In the genomic region with DNA sequence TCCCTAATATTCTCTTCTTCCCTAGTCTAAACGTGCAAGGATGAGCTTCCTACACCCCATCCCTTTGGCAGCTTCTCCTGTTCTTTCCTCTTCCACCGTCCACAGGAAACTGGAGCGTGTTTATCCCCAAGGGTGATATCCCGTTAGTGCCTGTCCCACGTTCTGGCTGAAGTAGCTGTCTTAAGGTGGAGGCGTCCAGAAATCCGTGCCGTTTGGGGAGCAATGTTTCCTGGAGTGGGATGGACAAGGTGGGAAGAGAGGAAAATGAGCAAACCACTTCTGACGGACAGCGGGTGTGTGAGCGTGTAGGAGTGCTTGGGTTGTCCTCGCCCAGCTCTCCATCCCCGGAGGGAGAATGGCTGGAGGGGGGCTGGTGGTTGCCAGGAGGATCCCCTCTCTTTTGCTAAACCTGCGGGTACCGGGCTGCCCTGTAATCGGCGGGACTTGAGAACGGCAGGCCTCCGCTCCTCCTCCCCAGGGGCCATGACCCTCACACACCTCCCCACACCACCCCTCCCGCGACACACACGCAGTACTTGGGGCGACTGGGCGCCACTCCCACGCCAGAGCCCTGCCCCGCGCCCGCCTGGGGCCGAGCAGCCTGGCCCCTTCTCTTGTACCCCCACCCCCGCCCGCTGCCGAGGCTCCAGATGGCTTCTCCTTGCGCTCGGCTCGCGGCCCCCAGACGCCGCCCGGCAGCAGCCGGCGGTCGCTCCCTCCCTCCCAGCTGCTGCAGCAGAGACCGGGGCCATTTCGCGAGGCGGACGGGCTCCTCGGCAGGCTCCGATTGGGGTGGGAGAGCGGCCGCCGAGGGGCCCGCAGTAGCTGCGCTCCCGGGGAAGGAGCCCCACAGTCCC, we compare ENCODE assay signal across 8 cellular contexts. TPM values are rescaled to one million over a fixed set of nuclear protein-coding genes. Genes with fewer than 3 reads are reported as not detected.
DNase-seq lines count a peak whose midpoint lies in the region; ATAC-seq, FAIRE-seq and TF ChIP-seq lines count a peak whose summit lies in the region.

No MANE protein-coding gene starts in this region.

- H3K4me1 ChIP-seq in ES-I3 (ENCODE audit: insufficient read depth, low read length) (0 out of 2 replicates have a peak, but pooled peaks cover 4% of the 10 kb centered on the region), astrocyte (ENCODE audit: insufficient read depth, low read length) (peaks cover 9% of the 10 kb centered on the region)

- peak overlapping the region; percentile 92 for H3K4me3 Mint-ChIP-seq in astrocyte (ENCODE audit: unreplicated experiment)
- H3K4me3 Mint-ChIP-seq in stimulated activated effector memory CD8-positive, alpha-beta T cell treated with anti-CD3 and anti-CD28 coated beads, Interleukin-12 subunit alpha, Interleukin-12 subunit beta, amount 100 ng/mL, for 72 hours = peak overlapping the region; percentile 96

- no peak for FAIRE-seq in astrocyte (lab: Jason Lieb, UNC)

- H3K4me3 ChIP-seq in astrocyte (ENCODE audit: insufficient read depth, low read depth, low read length) = peak overlapping the region; percentile 90
- H3K4me3 ChIP-seq in kidney epithelial cell (ENCODE audit: low read depth, low read length) = peak overlapping the region; percentile 43

- H2AFZ ChIP-seq in astrocyte (ENCODE audit: low read depth, low read length) = peak overlapping the region; percentile 97

- CTCF ChIA-PET in HEK293T (lab: Yijun Ruan, JAX) = interaction anchor here (1.0 to 1.4 kb wide), 3 partner anchors 16 to 152 kb away, joined by 3 to 5 read pairs (median 3); a partner anchor contains a TSS

- peaks cover 15% of the 10 kb centered on the region for H3K9me3 Mint-ChIP-seq in astrocyte (ENCODE audit: unreplicated experiment)
- peaks cover 11% of the 10 kb centered on the region for H3K9me3 Mint-ChIP-seq in stimulated activated effector memory CD8-positive, alpha-beta T cell treated with anti-CD3 and anti-CD28 coated beads, Interleukin-12 subunit alpha, Interleukin-12 subunit beta, amount 100 ng/mL, for 72 hours

- H3K4me2 ChIP-seq in astrocyte (ENCODE audit: low read length) = peak overlapping the region; percentile 99

- ATAC-seq in stimulated activated effector memory CD8-positive, alpha-beta T cell treated with anti-CD3 and anti-CD28 coated beads, Interleukin-12 subunit alpha, Interleukin-12 subunit beta, amount 100 ng/mL, for 72 hours = peak; percentile 69

- H3K36me3 ChIP-seq in ES-I3 (ENCODE audit: insufficient read depth, low read length) = no peaks in the 10 kb centered on the region
- H3K36me3 ChIP-seq in astrocyte (ENCODE audit: insufficient read depth, low read length) = no peaks in the 10 kb centered on the region
- no peaks in the 10 kb centered on the region for H3K36me3 ChIP-seq in kidney epithelial cell (ENCODE audit: control insufficient read depth, insufficient read depth, low read length)

- peaks cover 1% of the 10 kb centered on the region for H3K4me1 Mint-ChIP-seq in astrocyte (ENCODE audit: low read depth, unreplicated experiment)
- peaks cover 60% of the 10 kb centered on the region for H3K4me1 Mint-ChIP-seq in stimulated activated effector memory CD8-positive, alpha-beta T cell treated with anti-CD3 and anti-CD28 coated beads, Interleukin-12 subunit alpha, Interleukin-12 subunit beta, amount 100 ng/mL, for 72 hours

- POLR2A ChIA-PET in HEK293T (lab: Yijun Ruan, JAX) = interaction anchor here (1.9 kb wide), 1 partner anchor 111 kb away, joined by 6 read pairs; a partner anchor contains a TSS

- H3K9me3 ChIP-seq in ES-I3 (ENCODE audit: control insufficient read depth, insufficient read depth, low read length) (peaks cover 6% of the 10 kb centered on the region; the same call in 1 of the 2 replicates), astrocyte (ENCODE audit: insufficient read depth, low read depth, low read length) (no peaks in the 10 kb centered on the region)

- H3K36me3 Mint-ChIP-seq in astrocyte (ENCODE audit: low read depth, unreplicated experiment) = no peaks in the 10 kb centered on the region
- peaks cover 27% of the 10 kb centered on the region for H3K36me3 Mint-ChIP-seq in stimulated activated effector memory CD8-positive, alpha-beta T cell treated with anti-CD3 and anti-CD28 coated beads, Interleukin-12 subunit alpha, Interleukin-12 subunit beta, amount 100 ng/mL, for 72 hours

- DNase-seq in HEK293T (ENCODE audit: extremely low spot score) = peak; percentile 48
- peak; percentile 84 for DNase-seq in NCI-H69 (lab: John Stamatoyannopoulos, UW)
- DNase-seq in astrocyte (ENCODE audit: low read depth) = no peak
- DNase-seq in kidney epithelial cell (ENCODE audit: low read depth) = no peak
- peak; percentile 38 to 76 for DNase-seq in stimulated activated effector memory CD8-positive, alpha-beta T cell treated with anti-CD3 and anti-CD28 coated beads, Interleukin-12 subunit alpha, Interleukin-12 subunit beta, amount 100 ng/mL, for 72 hours (ENCODE audit: low spot score in 2 of 2)
- DNase-seq in COLO668 (lab: John Stamatoyannopoulos, UW; ENCODE audit: unreplicated experiment) = no peak
- DNase-seq in SIG-M5 treated with dmso at 0.1 percent for 504 hours (lab: John Stamatoyannopoulos, UW; ENCODE audit: unreplicated experiment) = no peak

- TF ChIP-seq CTCF in astrocyte (IDR thresholded peaks at IDR 0.05; ENCODE audit: insufficient read depth, low read depth, low read length) (no peak), kidney epithelial cell (IDR thresholded peaks at IDR 0.05; ENCODE audit: insufficient read depth, low read length, poor library complexity, severe bottlenecking) (no peak)

- H3K27ac ChIP-seq in astrocyte (ENCODE audit: low read depth, low read length) = peak overlapping the region; percentile 36

- no peak overlapping the region for H3K27ac Mint-ChIP-seq in astrocyte (ENCODE audit: unreplicated experiment)
- H3K27ac Mint-ChIP-seq in stimulated activated effector memory CD8-positive, alpha-beta T cell treated with anti-CD3 and anti-CD28 coated beads, Interleukin-12 subunit alpha, Interleukin-12 subunit beta, amount 100 ng/mL, for 72 hours = peak overlapping the region; percentile 98

- H3K9ac ChIP-seq in ES-I3 (ENCODE audit: low read depth, low read length) = peak overlapping the region; percentile 79
- peak overlapping the region; percentile 94 for H3K9ac ChIP-seq in astrocyte (ENCODE audit: low read length)

- peaks cover 34% of the 10 kb centered on the region for H3K27me3 ChIP-seq in astrocyte (ENCODE audit: insufficient read depth, low read length)
- H3K27me3 ChIP-seq in kidney epithelial cell (ENCODE audit: control insufficient read depth, insufficient read depth, low read length) = peaks cover 42% of the 10 kb centered on the region

- H4K20me1 ChIP-seq in astrocyte (ENCODE audit: insufficient read depth, low read length) = no peaks in the 10 kb centered on the region

- peaks cover 60% of the 10 kb centered on the region for H3K27me3 Mint-ChIP-seq in astrocyte (ENCODE audit: low read depth, unreplicated experiment)

- no peaks in the 10 kb centered on the region for H3K79me2 ChIP-seq in astrocyte (ENCODE audit: insufficient read depth, low read length)

TF ChIP-seq in HEK293T, 16 proteins besides CTCF, POLR2A, EP300 and RAD21:
- TF ChIP-seq, protein P1, sequence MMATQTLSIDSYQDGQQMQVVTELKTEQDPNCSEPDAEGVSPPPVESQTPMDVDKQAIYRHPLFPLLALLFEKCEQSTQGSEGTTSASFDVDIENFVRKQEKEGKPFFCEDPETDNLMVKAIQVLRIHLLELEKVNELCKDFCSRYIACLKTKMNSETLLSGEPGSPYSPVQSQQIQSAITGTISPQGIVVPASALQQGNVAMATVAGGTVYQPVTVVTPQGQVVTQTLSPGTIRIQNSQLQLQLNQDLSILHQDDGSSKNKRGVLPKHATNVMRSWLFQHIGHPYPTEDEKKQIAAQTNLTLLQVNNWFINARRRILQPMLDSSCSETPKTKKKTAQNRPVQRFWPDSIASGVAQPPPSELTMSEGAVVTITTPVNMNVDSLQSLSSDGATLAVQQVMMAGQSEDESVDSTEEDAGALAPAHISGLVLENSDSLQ (IDR thresholded peaks at IDR 0.05) = no peak
- TF ChIP-seq ELF4 (IDR thresholded peaks at IDR 0.05) (no peak), SUZ12 (IDR thresholded peaks at IDR 0.05) (no peak), ZNF384 (IDR thresholded peaks at IDR 0.05) (no peak), ARNT (IDR thresholded peaks at IDR 0.05) (no peak), TARDBP (IDR thresholded peaks at IDR 0.05) (no peak), FOXK2 (IDR thresholded peaks at IDR 0.05) (no peak), SP1 (IDR thresholded peaks at IDR 0.05) (no peak), NFRKB (IDR thresholded peaks at IDR 0.05) (no peak)

RNA-seq across cellular contexts. Expression of a gene that starts 13.9 kb away (rescaled TPM):
- total RNA-seq in astrocyte (0.19 and 0.25 TPM in 2 replicates), kidney epithelial cell (0.17 and 0.55 TPM in 2 replicates)

Comparison
In these comparisons a context has a peak if more than half of its experiments do, and no peak if none do; other contexts are left out.
1. DNase-seq: peak in HEK293T (single experiment), NCI-H69 (single experiment) and stimulated activated effector memory CD8-positive, alpha-beta T cell treated with anti-CD3 and anti-CD28 coated beads, Interleukin-12 subunit alpha, Interleukin-12 subunit beta, amount 100 ng/mL, for 72 hours (2 of 2); none in astrocyte (single experiment), kidney epithelial cell (single experiment), COLO668 (single experiment) and SIG-M5 treated with dmso at 0.1 percent for 504 hours (single experiment).